In genomic region chr5:66529182-66529581, GRCh38 we compare ENCODE assay signal across 23 cellular contexts.
"Had no signal": no experiment of that assay in that cellular context is flagged by ENCODE, and none has a peak within 500 bp of the region (broad histone marks: within the 10 kb centered on the region; RNA-seq: fewer than 3 reads in every experiment).

No MANE protein-coding gene starts in this region.

- H3K4me1 Mint-ChIP-seq: activated CD4-positive, alpha-beta T cell treated with anti-CD3 and anti-CD28 coated beads, Interleukin-2, amount 10 ng/mL, durations not matched to agents 7 days and 5 days; naive B cell had no signal

- H3K9me3 Mint-ChIP-seq: activated B cell treated with CpG ODN at 0.5 μM for 24 hours; activated CD4-positive, alpha-beta T cell treated with anti-CD3 and anti-CD28 coated beads, Interleukin-2, amount 10 ng/mL, durations not matched to agents 7 days and 5 days; dendritic cell treated with granulocyte-macrophage colony-stimulating factor and Interleukin-4, amounts not matched to agents 40 ng/mL and 50 ng/mL, for 4 days had no signal

- H3K4me3 Mint-ChIP-seq: activated B cell treated with CpG ODN at 0.5 μM for 24 hours; activated CD4-positive, alpha-beta T cell treated with anti-CD3 and anti-CD28 coated beads, Interleukin-2, amount 10 ng/mL, durations not matched to agents 7 days and 5 days; activated CD8-positive, alpha-beta T cell treated with anti-CD3 and anti-CD28 coated beads, Interleukin-2, amount 10 ng/mL, durations not matched to agents 7 days and 5 days; activated naive CD8-positive, alpha-beta T cell; dendritic cell treated with granulocyte-macrophage colony-stimulating factor and Interleukin-4, amounts not matched to agents 40 ng/mL and 50 ng/mL, for 4 days; naive B cell had no signal

- H3K36me3 Mint-ChIP-seq: activated naive CD8-positive, alpha-beta T cell; naive B cell had no signal

- ATAC-seq: activated CD8-positive, alpha-beta T cell treated with anti-CD3 and anti-CD28 coated beads, Interleukin-2, amount 10 ng/mL, durations not matched to agents 7 days and 5 days; right cardiac atrium had no signal

- H3K4me1 ChIP-seq: adrenal gland, ascending aorta, esophagus muscularis mucosa, parathyroid adenoma, upper lobe of left lung had no signal

- H3K9me3 ChIP-seq: adrenal gland, ascending aorta, esophagus muscularis mucosa, upper lobe of left lung had no signal

- H3K27ac Mint-ChIP-seq: activated B cell treated with CpG ODN at 0.5 μM for 24 hours; activated CD4-positive, alpha-beta T cell treated with anti-CD3 and anti-CD28 coated beads, Interleukin-2, amount 10 ng/mL, durations not matched to agents 7 days and 5 days; activated CD8-positive, alpha-beta T cell treated with anti-CD3 and anti-CD28 coated beads, Interleukin-2, amount 10 ng/mL, durations not matched to agents 7 days and 5 days; activated naive CD8-positive, alpha-beta T cell; dendritic cell treated with granulocyte-macrophage colony-stimulating factor and Interleukin-4, amounts not matched to agents 40 ng/mL and 50 ng/mL, for 4 days had no signal

- H3K36me3 ChIP-seq: adrenal gland, ascending aorta, brain microvascular endothelial cell, esophagus muscularis mucosa, upper lobe of left lung had no signal

- H3K27me3 Mint-ChIP-seq: activated B cell treated with CpG ODN at 0.5 μM for 24 hours had no signal

- H3K4me3 ChIP-seq: adrenal gland, ascending aorta, esophagus muscularis mucosa, hepatocyte, upper lobe of left lung had no signal

- DNase-seq: activated B cell treated with CpG ODN at 0.5 μM for 24 hours; activated CD4-positive, alpha-beta T cell treated with anti-CD3 and anti-CD28 coated beads, Interleukin-2, amount 10 ng/mL, durations not matched to agents 7 days and 5 days; activated CD8-positive, alpha-beta T cell treated with anti-CD3 and anti-CD28 coated beads, Interleukin-2, amount 10 ng/mL, durations not matched to agents 7 days and 5 days; activated gamma-delta T cell treated with Interleukin-2 at 50 U/mL for 16 hours; adrenal gland; brain microvascular endothelial cell; caudate nucleus; effector CD8-positive, alpha-beta T cell; glutamatergic neuron; left cardiac atrium; naive B cell; nucleus accumbens; right cardiac atrium; stimulated activated CD4-positive, alpha-beta T cell treated with anti-CD3 and anti-CD28 coated beads, Interleukin-4, amount 100 ng/mL, for 24 hours; stimulated activated naive CD4-positive, alpha-beta T cell treated with Interleukin-2 at 50 U/mL for 16 hours; T-helper 9 cell had no signal

- H3K27me3 ChIP-seq: ascending aorta, brain microvascular endothelial cell, esophagus muscularis mucosa, hepatocyte, upper lobe of left lung had no signal

- H3K27ac ChIP-seq: adrenal gland, ascending aorta, brain microvascular endothelial cell, esophagus muscularis mucosa, hepatocyte, parathyroid adenoma, upper lobe of left lung had no signal
